1 cellular context compared by ENCODE assay signal in the genomic region with DNA sequence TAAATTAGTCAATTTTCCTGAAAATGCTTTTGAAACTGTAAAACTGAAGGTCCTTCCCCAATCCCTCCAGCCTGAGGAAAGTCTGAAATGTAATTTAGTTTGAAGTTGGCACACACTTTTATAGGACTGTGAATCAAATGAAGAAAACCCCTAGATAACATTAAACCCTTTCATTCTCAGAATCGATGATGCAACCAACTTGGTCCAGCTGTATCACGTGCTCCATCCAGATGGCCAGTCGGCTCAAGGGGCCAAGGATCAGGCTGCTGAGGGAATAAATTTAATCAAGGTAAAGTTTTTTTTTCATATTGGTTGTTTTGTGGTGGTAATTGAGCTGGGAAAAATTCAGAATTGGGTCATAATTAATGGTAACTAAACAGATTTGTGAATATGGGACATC.
TF ChIP-seq lines count a peak whose summit lies in the region.

No MANE protein-coding gene starts in this region.

TF ChIP-seq in WTC11, 78 proteins besides CTCF, POLR2A, EP300 and RAD21 (continued from another document):
- TF ChIP-seq, protein P1, sequence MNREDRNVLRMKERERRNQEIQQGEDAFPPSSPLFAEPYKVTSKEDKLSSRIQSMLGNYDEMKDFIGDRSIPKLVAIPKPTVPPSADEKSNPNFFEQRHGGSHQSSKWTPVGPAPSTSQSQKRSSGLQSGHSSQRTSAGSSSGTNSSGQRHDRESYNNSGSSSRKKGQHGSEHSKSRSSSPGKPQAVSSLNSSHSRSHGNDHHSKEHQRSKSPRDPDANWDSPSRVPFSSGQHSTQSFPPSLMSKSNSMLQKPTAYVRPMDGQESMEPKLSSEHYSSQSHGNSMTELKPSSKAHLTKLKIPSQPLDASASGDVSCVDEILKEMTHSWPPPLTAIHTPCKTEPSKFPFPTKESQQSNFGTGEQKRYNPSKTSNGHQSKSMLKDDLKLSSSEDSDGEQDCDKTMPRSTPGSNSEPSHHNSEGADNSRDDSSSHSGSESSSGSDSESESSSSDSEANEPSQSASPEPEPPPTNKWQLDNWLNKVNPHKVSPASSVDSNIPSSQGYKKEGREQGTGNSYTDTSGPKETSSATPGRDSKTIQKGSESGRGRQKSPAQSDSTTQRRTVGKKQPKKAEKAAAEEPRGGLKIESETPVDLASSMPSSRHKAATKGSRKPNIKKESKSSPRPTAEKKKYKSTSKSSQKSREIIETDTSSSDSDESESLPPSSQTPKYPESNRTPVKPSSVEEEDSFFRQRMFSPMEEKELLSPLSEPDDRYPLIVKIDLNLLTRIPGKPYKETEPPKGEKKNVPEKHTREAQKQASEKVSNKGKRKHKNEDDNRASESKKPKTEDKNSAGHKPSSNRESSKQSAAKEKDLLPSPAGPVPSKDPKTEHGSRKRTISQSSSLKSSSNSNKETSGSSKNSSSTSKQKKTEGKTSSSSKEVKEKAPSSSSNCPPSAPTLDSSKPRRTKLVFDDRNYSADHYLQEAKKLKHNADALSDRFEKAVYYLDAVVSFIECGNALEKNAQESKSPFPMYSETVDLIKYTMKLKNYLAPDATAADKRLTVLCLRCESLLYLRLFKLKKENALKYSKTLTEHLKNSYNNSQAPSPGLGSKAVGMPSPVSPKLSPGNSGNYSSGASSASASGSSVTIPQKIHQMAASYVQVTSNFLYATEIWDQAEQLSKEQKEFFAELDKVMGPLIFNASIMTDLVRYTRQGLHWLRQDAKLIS (CRISPR knock-in tag; IDR thresholded peaks at IDR 0.05; ENCODE audit: borderline replicate concordance): no peak
- TF ChIP-seq NR2C2 (CRISPR knock-in tag; IDR thresholded peaks at IDR 0.05): no peak
